In the genomic region with DNA sequence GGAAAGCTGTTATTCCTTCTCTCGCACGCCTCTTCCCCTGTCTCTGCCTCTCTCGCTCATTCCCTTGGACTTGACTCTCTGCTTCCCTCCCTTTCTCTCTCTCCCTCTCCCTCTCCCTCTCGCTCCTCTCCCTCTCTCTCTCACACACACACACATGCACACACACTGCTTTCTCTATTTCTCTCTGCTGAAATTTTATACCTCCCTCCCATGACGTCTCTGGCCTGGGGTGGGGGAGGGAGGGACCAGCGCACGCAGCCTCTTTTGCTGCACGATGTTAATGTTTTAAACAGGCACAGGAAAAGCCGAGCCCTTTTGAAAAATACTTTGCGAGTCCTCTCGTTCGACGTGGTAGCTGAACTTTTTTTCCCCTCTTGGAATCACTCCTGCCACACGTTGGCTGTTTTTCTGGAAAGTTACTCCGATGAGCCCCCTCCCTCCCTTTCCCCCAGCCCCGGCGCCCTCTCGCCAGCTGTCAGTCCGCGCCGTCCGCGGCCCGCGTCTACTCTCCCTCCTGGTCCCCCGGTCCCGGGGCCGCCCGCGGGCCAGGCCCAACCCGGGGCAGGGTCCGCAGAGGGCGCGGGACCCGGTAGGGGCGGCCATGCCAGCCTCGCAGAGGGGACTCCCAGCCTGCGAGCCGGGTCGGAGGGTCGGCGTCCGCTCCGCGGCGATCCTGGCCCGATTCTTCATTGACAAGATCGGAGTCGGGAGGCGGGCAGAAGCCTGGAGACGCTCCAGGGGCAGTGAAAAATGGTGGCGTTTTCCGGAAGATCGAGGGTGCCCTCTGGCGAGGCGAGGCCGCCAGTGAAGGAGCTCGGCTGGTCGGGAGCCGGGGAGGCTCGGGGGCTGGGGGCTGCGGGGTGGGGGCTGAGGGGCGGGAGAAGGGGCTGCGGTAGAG, we compare ENCODE assay signal across 8 cellular contexts. TPM values are rescaled to one million over a fixed set of nuclear protein-coding genes. Genes with fewer than 3 reads are reported as not detected.
DNase-seq lines count a peak whose midpoint lies in the region; FAIRE-seq and TF ChIP-seq lines count a peak whose summit lies in the region.

A gene (minus strand): TSS at position 170 of the 898 bp plus-strand sequence. CDS start 1,102 bp downstream, outside the sequence.

- H3K36me3 ChIP-seq in HUES64 (ENCODE audit: insufficient read depth, low read length) = no peaks in the 10 kb centered on the region
- H3K36me3 ChIP-seq in NT2/D1 (ENCODE audit: insufficient read depth, insufficient read length, low read length) = no peaks in the 10 kb centered on the region

- peak within 1 kb of the TSS; percentile 56; the same call in 1 of the 2 replicates for H3K9ac ChIP-seq in HUES64 (ENCODE audit: low read depth, low read length)
- H3K9ac ChIP-seq in NT2/D1 (ENCODE audit: insufficient read length, low read depth) = peak within 1 kb of the TSS; percentile 79

- TF ChIP-seq CTCF in endothelial cell (IDR thresholded peaks at IDR 0.05; ENCODE audit: unreplicated experiment) (peak; percentile 35), mesothelial cell of epicardium (IDR thresholded peaks at IDR 0.05; ENCODE audit: unreplicated experiment) (peak; percentile 76)

- H3K4me1 ChIP-seq in HUES64 (ENCODE audit: insufficient read depth, low read length) (peaks cover 17% of the 10 kb centered on the region), NT2/D1 (ENCODE audit: insufficient read depth, insufficient read length) (peaks cover 8% of the 10 kb centered on the region)

- H3K4me3 ChIP-seq in HUES64 (ENCODE audit: low read length) (peak within 1 kb of the TSS; percentile 63), NT2/D1 (ENCODE audit: insufficient read length, low read depth) (peak within 1 kb of the TSS; percentile 57)

- H3K4me1 Mint-ChIP-seq in endothelial cell (ENCODE audit: unreplicated experiment) = peaks cover 24% of the 10 kb centered on the region
- H3K4me1 Mint-ChIP-seq in mesothelial cell of epicardium = peaks cover 61% of the 10 kb centered on the region

- DNase-seq in AG08395 (ENCODE audit: low spot score) (peak; percentile 80), GM19239 (ENCODE audit: insufficient read length, low spot score) (peak; percentile 59), NT2/D1 (ENCODE audit: low read depth, low spot score) (no peak), endothelial cell (ENCODE audit: low spot score) (peak; percentile 83), mesothelial cell of epicardium (ENCODE audit: low spot score in 2 of 2, unreplicated experiment in 2 of 2) (peak; percentile 76 to 93)
- DNase-seq in activated CD8-positive, alpha-beta memory T cell treated with anti-CD3 and anti-CD28 coated beads, Interleukin-2, amount 50 U/mL, for 48 hours = peak; percentile 87
- DNase-seq in stimulated activated CD8-positive, alpha-beta memory T cell treated with anti-CD3 and anti-CD28 coated beads, Interleukin-12 subunit alpha, Interleukin-12 subunit beta, amount 100 ng/mL, for 4 hours (ENCODE audit: low read depth) = peak; percentile 62

- H3K27ac ChIP-seq in HUES64 (ENCODE audit: low read depth, low read length) = no peak within 1 kb of the TSS

- H3K27me3 ChIP-seq in HUES64 (ENCODE audit: insufficient read depth, low read length) (peaks cover 31% of the 10 kb centered on the region), NT2/D1 (ENCODE audit: insufficient read depth, insufficient read length) (peaks cover 28% of the 10 kb centered on the region)

- no peaks in the 10 kb centered on the region for H3K9me3 Mint-ChIP-seq in endothelial cell (ENCODE audit: unreplicated experiment)
- H3K9me3 Mint-ChIP-seq in mesothelial cell of epicardium = no peaks in the 10 kb centered on the region

- H3K4me3 Mint-ChIP-seq in endothelial cell (ENCODE audit: unreplicated experiment) = peak within 1 kb of the TSS; percentile 92
- H3K4me3 Mint-ChIP-seq in mesothelial cell of epicardium = peak within 1 kb of the TSS; percentile 72

- no peaks in the 10 kb centered on the region for H3K9me3 ChIP-seq in HUES64 (ENCODE audit: insufficient read depth, low read depth, low read length)
- H3K9me3 ChIP-seq in NT2/D1 (ENCODE audit: insufficient read depth, low read length) = no peaks in the 10 kb centered on the region

- WGBS in HUES64 = under 1% methylated on average over 56 of the region's 64 CpGs

- H3K27ac Mint-ChIP-seq in endothelial cell (ENCODE audit: unreplicated experiment) (no peak within 1 kb of the TSS), mesothelial cell of epicardium (peak within 1 kb of the TSS; percentile 94)

- peaks cover 11% of the 10 kb centered on the region for H3K27me3 Mint-ChIP-seq in endothelial cell (ENCODE audit: unreplicated experiment)
- H3K27me3 Mint-ChIP-seq in mesothelial cell of epicardium (ENCODE audit: low read depth) = no peaks in the 10 kb centered on the region

- no peak for FAIRE-seq in GM19239 (lab: Jason Lieb, UNC)

- H3K36me3 Mint-ChIP-seq in endothelial cell (ENCODE audit: low read depth, unreplicated experiment) (no peaks in the 10 kb centered on the region), mesothelial cell of epicardium (no peaks in the 10 kb centered on the region)

RNA-seq across cellular contexts. Expression of the gene that starts here (rescaled TPM):
- 1.4 TPM for polyA plus RNA-seq in HUES64 (2013, experiment 1 of 2)
- 0.82 TPM for polyA plus RNA-seq in HUES64 (2013, experiment 2 of 2)
- total RNA-seq in endothelial cell (ENCODE audit: unreplicated experiment) = 1.5 TPM
- 62.0 to 66.4 TPM (median 65.2 TPM) in 3 replicates for total RNA-seq in mesothelial cell of epicardium

Comparison
In these comparisons a context has a peak if more than half of its experiments do, and no peak if none do; other contexts are left out.
1. RNA of the gene that starts here (total RNA-seq): 62.0 to 66.4 TPM in mesothelial cell of epicardium; 1.5 TPM in endothelial cell (single experiment); every median in the first group is over 10 times any median in the second.